In the genomic region with DNA sequence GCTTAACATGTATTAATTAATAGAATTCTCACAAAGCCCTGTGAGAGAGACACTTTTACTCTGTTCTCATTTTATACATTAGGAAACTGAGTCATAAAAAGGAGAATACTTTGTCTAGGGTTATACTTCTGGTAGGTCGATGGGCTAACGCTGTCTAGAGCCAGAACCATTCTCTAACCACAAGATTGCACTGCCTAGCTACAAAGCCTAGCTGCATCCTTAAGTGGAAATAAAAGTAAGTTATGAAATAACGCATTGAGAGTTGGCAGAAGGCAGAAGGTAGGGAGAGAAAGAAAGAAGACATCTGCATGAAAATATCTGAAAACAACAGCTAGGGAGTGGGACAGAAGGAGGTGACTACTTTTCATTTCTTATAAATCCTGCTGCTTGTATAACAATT, we compare ENCODE assay signal across 34 cellular contexts.
"Had no signal": no experiment of that assay in that cellular context is flagged by ENCODE, and none has a peak within 500 bp of the region (broad histone marks: within the 10 kb centered on the region; RNA-seq: fewer than 3 reads in every experiment).

No MANE protein-coding gene starts in this region.

- DNase-seq: activated CD4-positive, alpha-beta memory T cell treated with anti-CD3 and anti-CD28 coated beads, Interleukin-2, amount 10 ng/mL, durations not matched to agents 7 days and 5 days; activated CD4-positive, alpha-beta T cell treated with anti-CD3 and anti-CD28 coated beads for 1 hour; activated CD4-positive, alpha-beta T cell treated with anti-CD3 and anti-CD28 coated beads for 48 hours; activated CD4-positive, CD25-positive, alpha-beta regulatory T cell; activated CD8-positive, alpha-beta memory T cell treated with anti-CD3 and anti-CD28 coated beads for 24 hours; activated CD8-positive, alpha-beta memory T cell treated with anti-CD3 and anti-CD28 coated beads, Interleukin-2, amount 10 ng/mL, durations not matched to agents 7 days and 5 days; activated CD8-positive, alpha-beta memory T cell treated with anti-CD3 and anti-CD28 coated beads, Interleukin-2, amount 50 U/mL, for 48 hours; activated effector memory CD4-positive, alpha-beta T cell treated with anti-CD3 and anti-CD28 coated beads, Interleukin-2, amount 50 U/mL, for 16 hours; activated naive CD4-positive, alpha-beta T cell; activated naive CD4-positive, alpha-beta T cell treated with anti-CD3 and anti-CD28 coated beads, Interleukin-2, amount 50 U/mL, for 16 hours; activated naive CD8-positive, alpha-beta T cell treated with anti-CD3 and anti-CD28 coated beads for 36 hours; activated T-cell treated with anti-CD3 and anti-CD28 coated beads, Interleukin-2, amount 50 U/mL, for 72 hours; amniotic stem cell; aorta; brain microvascular endothelial cell; central memory CD4-positive, alpha-beta T cell; Kasumi-1; KG1; MG63; NCI-H1092; NCI-H1436 treated with DMSO at 0.1 percent for 48 hours; NCI-H1694 treated with DMSO at 0.1 percent for 48 hours; NCI-H2029; NCI-H345; NCI-H524 treated with DMSO at 0.1 percent for 48 hours; PC-3; SJCRH30; SW 1271; T-helper 1 cell; T-helper 2 cell; T-helper 9 cell; WERI-Rb-1 had no signal

- ATAC-seq: activated CD8-positive, alpha-beta memory T cell treated with anti-CD3 and anti-CD28 coated beads, Interleukin-2, amount 10 ng/mL, durations not matched to agents 7 days and 5 days; activated T-cell treated with anti-CD3 and anti-CD28 coated beads, Interleukin-2, amount 50 U/mL, for 72 hours; activated T-helper 17 cell treated with anti-CD3 and anti-CD28 coated beads, Interleukin-2, amount 50 U/mL, for 72 hours; PC-3; Right ventricle myocardium inferior had no signal
